Comparison of ENCODE assay signal across 18 cellular contexts in genomic region chr1:201400257-201401230, GRCh38. TPM values are rescaled to one million over a fixed set of nuclear protein-coding genes. Genes with fewer than 3 reads are reported as not detected.
DNase-seq lines count a peak whose midpoint lies in the region; ATAC-seq and TF ChIP-seq lines count a peak whose summit lies in the region.
"Had no signal": no experiment of that assay in that cellular context is flagged by ENCODE, and none has a peak within 500 bp of the region (broad histone marks: within the 10 kb centered on the region; RNA-seq: fewer than 3 reads in every experiment).

No MANE protein-coding gene starts in this region.

- H3K4me3 Mint-ChIP-seq in Caco-2 (ENCODE audit: unreplicated experiment): peak overlapping the region; percentile 73
- peak overlapping the region; percentile 66 for H3K4me3 Mint-ChIP-seq in MCF 10A (ENCODE audit: unreplicated experiment)
- H3K4me3 Mint-ChIP-seq: dendritic cell treated with granulocyte-macrophage colony-stimulating factor and Interleukin-4, amounts not matched to agents 40 ng/mL and 50 ng/mL, for 4 days; stimulated activated naive CD8-positive, alpha-beta T cell treated with anti-CD3 and anti-CD28 coated beads, Interleukin-15, Interleukin-2, amounts not matched to agents 100 ng/mL and 50 ng/mL, for 24 hours; T-helper 1 cell treated with Interleukin-12 subunit alpha and Interleukin-12 subunit beta and Interleukin-4 antibody, amounts not matched to agents 30 μg/mL and 1 μg/mL, for 36 hours had no signal

- no peak overlapping the region for H2BK15ac ChIP-seq in neuronal stem cell (ENCODE audit: low read length)

- H3K9me3 Mint-ChIP-seq in Caco-2 (ENCODE audit: unreplicated experiment) (no peaks in the 10 kb centered on the region), MCF 10A (ENCODE audit: unreplicated experiment) (no peaks in the 10 kb centered on the region)
- H3K9me3 Mint-ChIP-seq: dendritic cell treated with granulocyte-macrophage colony-stimulating factor and Interleukin-4, amounts not matched to agents 40 ng/mL and 50 ng/mL, for 4 days; stimulated activated naive CD8-positive, alpha-beta T cell treated with anti-CD3 and anti-CD28 coated beads, Interleukin-15, Interleukin-2, amounts not matched to agents 100 ng/mL and 50 ng/mL, for 24 hours; T-helper 1 cell treated with Interleukin-12 subunit alpha and Interleukin-12 subunit beta and Interleukin-4 antibody, amounts not matched to agents 30 μg/mL and 1 μg/mL, for 36 hours had no signal

- no peak for ATAC-seq in aorta (ENCODE audit: low FRiP score)
- no peak for ATAC-seq in foreskin keratinocyte
- no peak for ATAC-seq in GM18909 (IDR thresholded peaks at IDR 0.05; ENCODE audit: poor library complexity, unreplicated experiment)

- no peak overlapping the region for H3K14ac ChIP-seq in neuronal stem cell (ENCODE audit: low read length)

- H2BK12ac ChIP-seq in neuronal stem cell (ENCODE audit: low read length): no peak overlapping the region

- DNase-seq in Caco-2: no peak
- DNase-seq in MCF 10A (ENCODE audit: unreplicated experiment): no peak
- no peak for DNase-seq in neuronal stem cell (ENCODE audit: low spot score)
- no peak for DNase-seq in aorta
- DNase-seq in NCI-H1417 (lab: John Stamatoyannopoulos, UW): no peak
- DNase-seq in foreskin keratinocyte: no peak
- DNase-seq: ACHN; activated CD4-positive, alpha-beta T cell treated with anti-CD3 and anti-CD28 coated beads, Interleukin-2, amount 50 U/mL, for 1 hour; amniotic stem cell; H7; NCI-H1930; NCI-H526 had no signal

- no peak for TF ChIP-seq CTCF in Caco-2 (IDR thresholded peaks at IDR 0.05; ENCODE audit: insufficient read depth in 1 of 2, low read depth in 1 of 2, low read length in 1 of 2, severe bottlenecking in 1 of 2, unreplicated experiment in 1 of 2)
- TF ChIP-seq CTCF in MCF 10A (IDR thresholded peaks at IDR 0.05; ENCODE audit: unreplicated experiment): no peak
- no peak for TF ChIP-seq CTCF in foreskin keratinocyte (conservative IDR thresholded peaks at IDR 0.05)

- H2AFZ ChIP-seq in neuronal stem cell (ENCODE audit: low read length): no peak overlapping the region

- H3K23ac ChIP-seq in neuronal stem cell (ENCODE audit: low read depth, low read length, poor library complexity): no peak overlapping the region

- no CpG with 5 or more reads among the region's 12 CpGs for WGBS in neuronal stem cell (ENCODE audit: extremely low coverage in 2 of 2, insufficient read length in 2 of 2, insufficient replicate concordance in 1 of 2), 2 donors
- 89 to 92% methylated on average over 12 of the region's 12 CpGs for WGBS in aorta, 2 donors

- peaks cover 67% of the 10 kb centered on the region for H3K4me1 ChIP-seq in Caco-2
- H3K4me1 ChIP-seq in neuronal stem cell (ENCODE audit: control insufficient read depth in 2 of 2, insufficient read depth in 1 of 2, low read depth in 1 of 2, low read length in 2 of 2): no peaks in the 10 kb centered on the region
- no peaks in the 10 kb centered on the region for H3K4me1 ChIP-seq in aorta (ENCODE audit: control insufficient read depth in 1 of 2, insufficient read depth in 2 of 2, low read length in 2 of 2)
- peaks cover 16% of the 10 kb centered on the region for H3K4me1 ChIP-seq in foreskin keratinocyte

- H3K27me3 Mint-ChIP-seq in Caco-2 (ENCODE audit: insufficient read depth, unreplicated experiment) (no peaks in the 10 kb centered on the region), MCF 10A (ENCODE audit: insufficient read depth, unreplicated experiment) (no peaks in the 10 kb centered on the region)

- H3K79me1 ChIP-seq in neuronal stem cell (ENCODE audit: low read depth, low read length): no peaks in the 10 kb centered on the region

- CTCF ChIA-PET in Caco-2 (lab: Charles Lee) (no interaction called here), MCF 10A (lab: Yijun Ruan, JAX) (interaction anchor here (0.5 to 16.7 kb wide), 11 partner anchors 9 to 360 kb away, joined by 3 to 539 read pairs (median 5); no protein-coding TSS in a partner anchor)

- H3K4me1 Mint-ChIP-seq in Caco-2 (ENCODE audit: low read depth, unreplicated experiment) (peaks cover 32% of the 10 kb centered on the region), MCF 10A (ENCODE audit: insufficient read depth, unreplicated experiment) (peaks cover 24% of the 10 kb centered on the region)

- H3K4me3 ChIP-seq in Caco-2 (ENCODE audit: low read depth, low read length) (peak overlapping the region; percentile 79), iPS-18c (ENCODE audit: insufficient read depth, low read depth, low read length) (peak overlapping the region; percentile 65), neuronal stem cell (ENCODE audit: low read length in 2 of 2) (no peak overlapping the region), aorta (ENCODE audit: low read length in 2 of 2) (no peak overlapping the region)

- H4K8ac ChIP-seq in neuronal stem cell (ENCODE audit: low read depth, low read length): no peak overlapping the region

- H3K27ac ChIP-seq in neuronal stem cell (replicated peaks; ENCODE audit: low read length) (no peak overlapping the region), aorta (ENCODE audit: low read depth in 1 of 2, low read length in 2 of 2) (no peak overlapping the region), foreskin keratinocyte (no peak overlapping the region)

- BruUV-seq in Caco-2 (replicated peaks; lab: Mats Ljungman, UMichigan) (no TSS peak), MCF 10A (replicated peaks; lab: Mats Ljungman, UMichigan) (no TSS peak)

- no peak overlapping the region for H2BK120ac ChIP-seq in neuronal stem cell (ENCODE audit: low read depth, low read length)

- H3K36me3 ChIP-seq in Caco-2 (ENCODE audit: control insufficient read depth, insufficient read depth, low read length) (no peaks in the 10 kb centered on the region), neuronal stem cell (replicated peaks in 1 of 2; ENCODE audit: control insufficient read depth in 2 of 2, insufficient read depth in 2 of 2, low read length in 2 of 2) (no peaks in the 10 kb centered on the region), aorta (ENCODE audit: control insufficient read depth in 1 of 2, insufficient read depth in 2 of 2, low read length in 1 of 2) (no peaks in the 10 kb centered on the region)

- no peak overlapping the region for H3K4me2 ChIP-seq in neuronal stem cell (ENCODE audit: insufficient read depth, low read length, poor library complexity, severe bottlenecking)

- no peaks in the 10 kb centered on the region for H3K27me3 ChIP-seq in Caco-2 (replicated peaks; ENCODE audit: control insufficient read depth, insufficient read depth, low read length)
- peaks cover 10 to 88% (median 36%) of the 10 kb centered on the region in 3 experiments for H3K27me3 ChIP-seq in neuronal stem cell (ENCODE audit: control insufficient read depth in 3 of 3, insufficient read depth in 3 of 3, low read depth in 1 of 3, low read length in 3 of 3)
- no peaks in the 10 kb centered on the region for H3K27me3 ChIP-seq in aorta (ENCODE audit: control insufficient read depth in 1 of 2, insufficient read depth in 2 of 2, low read length in 1 of 2)
- no peaks in the 10 kb centered on the region for H3K27me3 ChIP-seq in foreskin keratinocyte

- no peak overlapping the region for H3K9ac ChIP-seq in neuronal stem cell (ENCODE audit: low read depth, low read length, poor library complexity)

- no peaks in the 10 kb centered on the region for H3K36me3 Mint-ChIP-seq in Caco-2 (ENCODE audit: insufficient read depth, unreplicated experiment)
- no peaks in the 10 kb centered on the region for H3K36me3 Mint-ChIP-seq in MCF 10A (ENCODE audit: insufficient read depth, unreplicated experiment)

- intact Hi-C loops in Caco-2 (cut with micrococcal nuclease; ENCODE audit: unreplicated experiment) (no loop called here), MCF 10A (cut with micrococcal nuclease) (no loop called here), aorta (cut with DNase I) (loop anchor here in 1 of 2 donors (10.0 kb wide), 1 partner anchor 146 kb away; no protein-coding TSS in a partner anchor)

- H3K27ac Mint-ChIP-seq in Caco-2 (ENCODE audit: unreplicated experiment) (peak overlapping the region; percentile 73), MCF 10A (ENCODE audit: low read depth, unreplicated experiment) (no peak overlapping the region)
- H3K27ac Mint-ChIP-seq: dendritic cell treated with granulocyte-macrophage colony-stimulating factor and Interleukin-4, amounts not matched to agents 40 ng/mL and 50 ng/mL, for 4 days; stimulated activated naive CD8-positive, alpha-beta T cell treated with anti-CD3 and anti-CD28 coated beads, Interleukin-15, Interleukin-2, amounts not matched to agents 100 ng/mL and 50 ng/mL, for 24 hours; T-helper 1 cell treated with Interleukin-12 subunit alpha and Interleukin-12 subunit beta and Interleukin-4 antibody, amounts not matched to agents 30 μg/mL and 1 μg/mL, for 36 hours had no signal

- H4K91ac ChIP-seq in neuronal stem cell (ENCODE audit: low read depth, low read length, poor library complexity): no peak overlapping the region

- no peaks in the 10 kb centered on the region for H3K9me3 ChIP-seq in Caco-2
- H3K9me3 ChIP-seq in iPS-18c (ENCODE audit: control insufficient read depth, insufficient read depth, low read length): no peaks in the 10 kb centered on the region
- no peaks in the 10 kb centered on the region for H3K9me3 ChIP-seq in neuronal stem cell (replicated peaks in 1 of 2; ENCODE audit: control insufficient read depth in 2 of 2, insufficient read depth in 1 of 2, low read depth in 1 of 2, low read length in 2 of 2)
- no peaks in the 10 kb centered on the region for H3K9me3 ChIP-seq in aorta (ENCODE audit: control insufficient read depth, low read length)

- no peak overlapping the region for H3K4ac ChIP-seq in neuronal stem cell (ENCODE audit: low read length)

- peak overlapping the region; percentile 0 for H2AK5ac ChIP-seq in neuronal stem cell (ENCODE audit: low read depth, low read length)

- H2BK5ac ChIP-seq in neuronal stem cell (ENCODE audit: low read length): no peak overlapping the region

- peak overlapping the region; percentile 61 for H3K18ac ChIP-seq in neuronal stem cell (ENCODE audit: low read length)

- POLR2A ChIA-PET in Caco-2 (lab: Charles Lee) (interaction anchor here (0.8 to 1.2 kb wide), 4 partner anchors 9 to 19 kb away, joined by 3 to 6 read pairs (median 4); no protein-coding TSS in a partner anchor), MCF 10A (lab: Yijun Ruan, JAX) (interaction anchor here (0.6 to 2.9 kb wide), 12 partner anchors 10 to 173 kb away, joined by 3 to 7 read pairs (median 4); no protein-coding TSS in a partner anchor)

RNA-seq across cellular contexts. Expression of gene LAD1, which starts 1.4 kb away (rescaled TPM):
- total RNA-seq in Caco-2 (2022): 77.2 and 80.5 TPM in 2 replicates
- total RNA-seq in MCF 10A (2022): 21.4 and 40.9 TPM in 2 replicates
- polyA plus RNA-seq in neuronal stem cell (2013, experiment 1 of 2): 0.86 TPM
- 0.86 TPM for polyA plus RNA-seq in neuronal stem cell (2013, experiment 2 of 2)
- total RNA-seq in aorta: under 1 TPM in 1 of 2 donors, not detected in 1; 0.71 TPM
- polyA plus RNA-seq in aorta: 10 to 100 TPM in 1 of 2 donors, under 1 TPM in 1; 0.82 to 33.8 TPM
- 233 and 240 TPM in 2 replicates for total RNA-seq in foreskin keratinocyte
- polyA plus RNA-seq in foreskin keratinocyte: 251 and 256 TPM in 2 replicates
- polyA plus RNA-seq: neural cell had no signal

RNA-seq across cellular contexts. Expression of gene TNNI1, which starts 21.0 kb away (rescaled TPM):
- total RNA-seq in Caco-2 (2022): not detected in 2 replicates
- total RNA-seq in MCF 10A (2022): 0.05 TPM in 1 of 2 replicates, not detected in the other
- 3.6 TPM for polyA plus RNA-seq in neuronal stem cell (2013, experiment 1 of 2)
- 3.4 TPM for polyA plus RNA-seq in neuronal stem cell (2013, experiment 2 of 2)
- not detected for total RNA-seq in aorta
- under 1 TPM; 0.38 to 0.61 TPM for polyA plus RNA-seq in aorta
- not detected in 2 replicates for total RNA-seq in foreskin keratinocyte
- not detected in 2 replicates for polyA plus RNA-seq in foreskin keratinocyte

RNA-seq across cellular contexts. Expression of gene TNNT2, which starts 23.1 kb away (rescaled TPM):
- total RNA-seq in Caco-2 (2022): 5.9 and 7.3 TPM in 2 replicates
- total RNA-seq in MCF 10A (2022): 0.37 and 0.61 TPM in 2 replicates
- 8.6 TPM for polyA plus RNA-seq in neuronal stem cell (2013, experiment 1 of 2)
- polyA plus RNA-seq in neuronal stem cell (2013, experiment 2 of 2): 10.2 TPM
- total RNA-seq in aorta: under 1 TPM; 0.21 to 0.36 TPM
- polyA plus RNA-seq in aorta: 10 to 100 TPM in 1 of 2 donors, 1 to 10 TPM in 1; 1.0 to 24.0 TPM
- 0.11 and 0.17 TPM in 2 replicates for total RNA-seq in foreskin keratinocyte
- polyA plus RNA-seq in foreskin keratinocyte: 0.20 TPM in 1 of 2 replicates, not detected in the other
- polyA plus RNA-seq: neural cell had no signal

Comparison
In these comparisons a context has a peak if more than half of its experiments do, and no peak if none do; other contexts are left out.
1. H3K4me3 ChIP-seq: peak in Caco-2 (single experiment) and iPS-18c (single experiment); none in neuronal stem cell (0 of 2) and aorta (0 of 2).
2. RNA of gene LAD1, which starts 1.4 kb away (total RNA-seq): 233 to 240 TPM in foreskin keratinocyte, 77.2 to 80.5 TPM in Caco-2 and 21.4 to 40.9 TPM in MCF 10A; 0.71 TPM in aorta; every median in the first group is over 10 times any median in the second.